ENCODE assay signal across 10 cellular contexts in genomic region chr11:118003021-118003423, GRCh38. TPM values are rescaled to one million over a fixed set of nuclear protein-coding genes. Genes with fewer than 3 reads are reported as not detected.
A peak's percentile ranks its signal among the peaks of the same experiment; 100 is the strongest.
DNase-seq lines count a peak whose midpoint lies in the region; ATAC-seq and TF ChIP-seq lines count a peak whose summit lies in the region.
"Had no signal": no experiment of that assay in that cellular context is flagged by ENCODE, and none has a peak within 500 bp of the region (broad histone marks: within the 10 kb centered on the region; RNA-seq: fewer than 3 reads in every experiment).

No MANE protein-coding gene starts in this region.

- no peak overlapping the region for H3K9ac ChIP-seq in DND-41 (ENCODE audit: low read depth, low read length)

- no peak overlapping the region for H2AFZ ChIP-seq in DND-41 (ENCODE audit: low read depth, low read length)

- peaks cover 24% of the 10 kb centered on the region for H3K4me1 ChIP-seq in DND-41 (ENCODE audit: insufficient read depth, low read length)
- no peaks in the 10 kb centered on the region for H3K4me1 ChIP-seq in foreskin keratinocyte

- ATAC-seq in DND-41 (ENCODE audit: insufficient read depth, low read depth): peak; percentile 71
- ATAC-seq in T-helper 17 cell: peak; percentile 48
- peak; percentile 66 for ATAC-seq in activated naive CD8-positive, alpha-beta T cell treated with anti-CD3 and anti-CD28 coated beads, Interleukin-2, amount 50 U/mL, for 24 hours
- peak; percentile 3 for ATAC-seq in sciatic nerve
- no peak for ATAC-seq in GM19324 (IDR thresholded peaks at IDR 0.05; ENCODE audit: low FRiP score, unreplicated experiment)
- no peak for ATAC-seq in HG03139 (IDR thresholded peaks at IDR 0.05; ENCODE audit: unreplicated experiment)
- no peak for ATAC-seq in HG03521 (IDR thresholded peaks at IDR 0.05; ENCODE audit: unreplicated experiment)
- ATAC-seq in foreskin keratinocyte: no peak

- intact Hi-C loops in sciatic nerve (cut with DNase I): no loop called here

- H3K27ac Mint-ChIP-seq in T-helper 17 cell: peak overlapping the region; percentile 95
- H3K27ac Mint-ChIP-seq in activated naive CD8-positive, alpha-beta T cell treated with anti-CD3 and anti-CD28 coated beads, Interleukin-2, amount 50 U/mL, for 24 hours: peak overlapping the region; percentile 97

- H3K9me3 ChIP-seq in DND-41 (ENCODE audit: insufficient read depth, low read length, severe bottlenecking) (no peaks in the 10 kb centered on the region), T-helper 17 cell (ENCODE audit: control insufficient read depth, low read length, poor library complexity, severe bottlenecking) (no peaks in the 10 kb centered on the region)

- H3K4me3 Mint-ChIP-seq in T-helper 17 cell: peak overlapping the region; percentile 78
- H3K4me3 Mint-ChIP-seq in activated naive CD8-positive, alpha-beta T cell treated with anti-CD3 and anti-CD28 coated beads, Interleukin-2, amount 50 U/mL, for 24 hours: peak overlapping the region; percentile 61

- no peaks in the 10 kb centered on the region for H3K79me2 ChIP-seq in DND-41 (ENCODE audit: insufficient read depth, low read length)

- peak overlapping the region; percentile 42 for H3K27ac ChIP-seq in DND-41 (ENCODE audit: low read length)
- H3K27ac ChIP-seq in foreskin keratinocyte: no peak overlapping the region

- no peaks in the 10 kb centered on the region for H3K27me3 Mint-ChIP-seq in T-helper 17 cell
- no peaks in the 10 kb centered on the region for H3K27me3 Mint-ChIP-seq in activated naive CD8-positive, alpha-beta T cell treated with anti-CD3 and anti-CD28 coated beads, Interleukin-2, amount 50 U/mL, for 24 hours

- no peaks in the 10 kb centered on the region for H4K20me1 ChIP-seq in DND-41 (ENCODE audit: insufficient read depth, low read length)

- H3K4me3 ChIP-seq in DND-41 (ENCODE audit: low read depth in 1 of 2, low read length in 2 of 2): no peak overlapping the region

- H3K36me3 Mint-ChIP-seq in T-helper 17 cell (ENCODE audit: low read depth): peaks cover 5% of the 10 kb centered on the region
- H3K36me3 Mint-ChIP-seq in activated naive CD8-positive, alpha-beta T cell treated with anti-CD3 and anti-CD28 coated beads, Interleukin-2, amount 50 U/mL, for 24 hours (ENCODE audit: low read depth): peaks cover 29% of the 10 kb centered on the region

- DNase-seq in DND-41 (peak; percentile 45), T-helper 17 cell (no peak), sciatic nerve (ENCODE audit: low spot score) (no peak), foreskin keratinocyte (no peak)
- peak; percentile 60 for DNase-seq in activated naive CD8-positive, alpha-beta T cell treated with anti-CD3 and anti-CD28 coated beads, Interleukin-2, amount 50 U/mL, for 24 hours
- DNase-seq: Calu3 had no signal

- TF ChIP-seq CTCF in DND-41 (IDR thresholded peaks at IDR 0.05; ENCODE audit: borderline replicate concordance, extremely low read depth, low read length, poor library complexity, severe bottlenecking) (no peak), foreskin keratinocyte (conservative IDR thresholded peaks at IDR 0.05) (no peak)

- peaks cover 84% of the 10 kb centered on the region for H3K4me1 Mint-ChIP-seq in T-helper 17 cell
- H3K4me1 Mint-ChIP-seq in activated naive CD8-positive, alpha-beta T cell treated with anti-CD3 and anti-CD28 coated beads, Interleukin-2, amount 50 U/mL, for 24 hours: peaks cover 99% of the 10 kb centered on the region

- H3K27me3 ChIP-seq in DND-41 (ENCODE audit: insufficient read depth, low read length, poor library complexity) (no peaks in the 10 kb centered on the region), foreskin keratinocyte (no peaks in the 10 kb centered on the region)

- no peak overlapping the region for H3K4me2 ChIP-seq in DND-41 (ENCODE audit: insufficient read depth, low read length)

- H3K36me3 ChIP-seq in DND-41 (ENCODE audit: insufficient read depth, low read length): no peaks in the 10 kb centered on the region

- H3K9me3 Mint-ChIP-seq in activated naive CD8-positive, alpha-beta T cell treated with anti-CD3 and anti-CD28 coated beads, Interleukin-2, amount 50 U/mL, for 24 hours: peaks cover 9% of the 10 kb centered on the region

RNA-seq across cellular contexts. Expression of gene IL10RA, which starts 16.8 kb away (rescaled TPM):
- total RNA-seq in T-helper 17 cell (100 to 1,000 TPM; 262 to 274 TPM), sciatic nerve (29.5 TPM), foreskin keratinocyte (0.04 TPM in 1 of 2 replicates, not detected in the other)
- polyA plus RNA-seq in foreskin keratinocyte: not detected in 2 replicates
- total RNA-seq: endothelial cell of umbilical vein had no signal

Comparison
In these comparisons a context has a peak if more than half of its experiments do, and no peak if none do; other contexts are left out.
1. ATAC-seq: peak in DND-41 (single experiment), T-helper 17 cell (single experiment), activated naive CD8-positive, alpha-beta T cell treated with anti-CD3 and anti-CD28 coated beads, Interleukin-2, amount 50 U/mL, for 24 hours (single experiment) and sciatic nerve (single experiment); none in GM19324 (single experiment), HG03139 (single experiment), HG03521 (single experiment) and foreskin keratinocyte (single experiment).
2. DNase-seq: peak in DND-41 (single experiment) and activated naive CD8-positive, alpha-beta T cell treated with anti-CD3 and anti-CD28 coated beads, Interleukin-2, amount 50 U/mL, for 24 hours (single experiment); none in T-helper 17 cell (0 of 3), sciatic nerve (single experiment) and foreskin keratinocyte (0 of 2).
3. RNA of gene IL10RA, which starts 16.8 kb away (total RNA-seq): 262 to 274 TPM in T-helper 17 cell and 29.5 TPM in sciatic nerve (single experiment); 0.04 TPM in foreskin keratinocyte; every median in the first group is over 10 times any median in the second.